In the genomic region with DNA sequence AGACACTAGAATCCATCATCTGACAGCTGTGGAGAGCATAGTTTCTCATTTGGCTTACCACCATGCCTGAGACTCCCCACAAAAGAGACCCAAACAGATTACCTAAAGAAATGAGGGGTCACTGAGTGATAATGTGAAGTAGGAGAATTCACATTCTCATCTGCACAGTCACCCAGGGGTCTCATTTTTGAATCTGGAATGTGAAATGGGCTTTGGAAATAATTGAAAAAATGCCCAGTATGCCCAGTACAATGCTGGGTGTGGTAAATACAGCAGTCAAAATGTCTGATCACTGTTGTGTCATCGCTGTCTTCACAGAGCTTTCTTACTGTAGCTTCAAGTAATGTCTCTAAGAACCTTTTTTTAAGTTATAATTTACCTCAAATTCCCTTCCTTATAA, we compare ENCODE assay signal across 17 cellular contexts.
"Had no signal": no experiment of that assay in that cellular context is flagged by ENCODE, and none has a peak within 500 bp of the region (broad histone marks: within the 10 kb centered on the region; RNA-seq: fewer than 3 reads in every experiment).

No MANE protein-coding gene starts in this region.

- H3K79me2 ChIP-seq: parathyroid adenoma had no signal

- H2AFZ ChIP-seq: parathyroid adenoma had no signal

- H3K4me3 ChIP-seq: gastroesophageal sphincter, heart left ventricle, left lung, right lobe of liver, spleen, thoracic aorta had no signal

- ATAC-seq: activated CD4-positive, alpha-beta T cell treated with anti-CD3 and anti-CD28 coated beads for 36 hours; gastroesophageal sphincter; heart left ventricle; left lung; right lobe of liver; stimulated activated naive B cell treated with anti-CD40 and anti-IgM and Interleukin-4, amounts not matched to agents 10 μg/mL and 1 μg/mL and 100 μg/mL, for 72 hours had no signal

- H3K9ac ChIP-seq: parathyroid adenoma had no signal

- H3K27ac ChIP-seq: gastroesophageal sphincter, heart left ventricle, left lung, parathyroid adenoma, right lobe of liver, spleen, thoracic aorta had no signal

- H3K36me3 ChIP-seq: gastroesophageal sphincter, heart left ventricle, left lung, right lobe of liver, spleen, thoracic aorta had no signal

- H3K27me3 ChIP-seq: gastroesophageal sphincter, heart left ventricle, left lung, right lobe of liver, spleen had no signal

- DNase-seq: activated CD4-positive, alpha-beta T cell treated with anti-CD3 and anti-CD28 coated beads for 36 hours; activated CD4-positive, alpha-beta T cell treated with anti-CD3 and anti-CD28 coated beads, Interleukin-2, amount 50 U/mL, for 48 hours; activated naive CD4-positive, alpha-beta T cell treated with Interleukin-2 at 50 U/mL for 16 hours; activated naive CD8-positive, alpha-beta T cell treated with anti-CD3 and anti-CD28 coated beads, Interleukin-2, amount 10 ng/mL, durations not matched to agents 7 days and 5 days; activated T-cell treated with anti-CD3 and anti-CD28 coated beads for 4 hours; amygdala; cortex of kidney; erythroblast; heart left ventricle; left lung; naive B cell; right lobe of liver; spleen; stimulated activated naive B cell treated with anti-CD40 and anti-IgM and Interleukin-4, amounts not matched to agents 10 μg/mL and 1 μg/mL and 100 μg/mL, for 72 hours had no signal

- H3K4me1 ChIP-seq: gastroesophageal sphincter, heart left ventricle, left lung, parathyroid adenoma, right lobe of liver, spleen had no signal

- H3K9me3 ChIP-seq: gastroesophageal sphincter, heart left ventricle, left lung, right lobe of liver, spleen, thoracic aorta had no signal
